In the genomic region with DNA sequence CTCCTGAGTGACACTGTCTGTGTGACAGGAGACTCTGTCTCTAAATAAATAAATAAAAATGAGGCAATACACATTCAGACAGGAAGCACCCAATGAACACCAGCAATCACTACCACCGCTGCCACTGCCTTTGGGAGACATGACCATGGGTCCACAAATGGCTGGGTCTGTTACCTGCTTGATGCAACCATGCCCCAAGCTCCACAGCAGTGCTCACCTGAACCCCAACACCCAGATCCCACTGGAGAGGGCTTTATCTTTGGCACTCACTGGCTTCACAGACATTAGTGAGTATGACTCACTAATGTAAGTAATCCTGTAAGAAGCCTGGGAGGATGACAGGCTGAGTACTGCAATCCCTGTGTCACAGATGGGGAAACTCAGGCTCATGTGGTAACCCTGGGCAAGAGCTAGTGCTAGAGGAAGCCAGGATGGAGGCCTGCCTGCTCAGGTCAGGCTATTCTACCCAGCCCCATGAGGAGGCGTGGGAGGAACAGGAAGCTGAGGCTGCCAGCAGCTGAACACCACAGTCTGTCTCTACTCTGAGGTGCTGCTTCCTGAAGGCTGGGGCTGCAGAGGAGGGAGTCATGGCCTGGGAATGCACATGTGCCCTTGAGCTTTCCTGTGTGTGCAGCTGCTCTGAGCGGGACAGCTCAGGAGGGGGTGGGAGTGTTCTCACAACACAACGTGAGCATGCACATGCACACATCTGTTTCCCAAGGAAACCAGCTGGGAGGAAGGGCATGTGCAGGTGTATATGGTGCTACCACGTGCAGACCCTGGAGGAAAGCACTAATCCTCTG, we compare ENCODE assay signal across 8 cellular contexts. TPM values are rescaled to one million over a fixed set of nuclear protein-coding genes. Genes with fewer than 3 reads are reported as not detected.
A peak's percentile ranks its signal among the peaks of the same experiment; 100 is the strongest.
DNase-seq lines count a peak whose midpoint lies in the region; ATAC-seq and TF ChIP-seq lines count a peak whose summit lies in the region.

No MANE protein-coding gene starts in this region.

- no peaks in the 10 kb centered on the region for H3K27me3 ChIP-seq in thyroid gland

- H3K4me1 Mint-ChIP-seq in activated T-helper 17 cell treated with anti-CD3 and anti-CD28 coated beads, Interleukin-2, amount 50 U/mL, for 72 hours, result peaks cover 33% of the 10 kb centered on the region
- H3K4me1 Mint-ChIP-seq in osteocyte (ENCODE audit: unreplicated experiment), result peaks cover 24% of the 10 kb centered on the region

- H3K27me3 Mint-ChIP-seq in activated T-helper 17 cell treated with anti-CD3 and anti-CD28 coated beads, Interleukin-2, amount 50 U/mL, for 72 hours, result no peaks in the 10 kb centered on the region
- H3K27me3 Mint-ChIP-seq in osteocyte (ENCODE audit: unreplicated experiment), result no peaks in the 10 kb centered on the region

- WGBS in thyroid gland, 2 donors, result 52 to 64% methylated on average over 5 of the region's 5 CpGs

- H3K9me3 ChIP-seq in thyroid gland, result no peaks in the 10 kb centered on the region

- ATAC-seq in HG03095 (IDR thresholded peaks at IDR 0.05; ENCODE audit: unreplicated experiment), result peak; percentile 86
- peak; percentile 98 for ATAC-seq in activated T-helper 17 cell treated with anti-CD3 and anti-CD28 coated beads, Interleukin-2, amount 50 U/mL, for 72 hours (replicated peaks)

- no peak for TF ChIP-seq POLR2A in thyroid gland (IDR thresholded peaks at IDR 0.05)

- TF ChIP-seq CTCF in 22Rv1 (IDR thresholded peaks at IDR 0.05) (no peak), GM13976 (IDR thresholded peaks at IDR 0.05; ENCODE audit: borderline replicate concordance, control extremely low read depth, extremely low read depth, insufficient read depth, missing control alignments) (peak; percentile 47), osteocyte (IDR thresholded peaks at IDR 0.05) (peak; percentile 62), thyroid gland (IDR thresholded peaks at IDR 0.05) (no peak)

- intact Hi-C loops in thyroid gland (cut with DNase I), result loop anchor here (5.0 kb wide), 1 partner anchor 40 kb away; no protein-coding TSS in a partner anchor

- in situ Hi-C loops in GM13976 (cut with MboI; ENCODE audit: low sequenced_read_pairs, unreplicated experiment), result no loop called here

- no peaks in the 10 kb centered on the region for H3K36me3 ChIP-seq in thyroid gland

- H3K4me3 ChIP-seq in thyroid gland (replicated peaks in 1 of 3), result no peak overlapping the region

- peak overlapping the region; percentile 64 for H3K4me3 Mint-ChIP-seq in activated T-helper 17 cell treated with anti-CD3 and anti-CD28 coated beads, Interleukin-2, amount 50 U/mL, for 72 hours
- no peak overlapping the region for H3K4me3 Mint-ChIP-seq in osteocyte (ENCODE audit: unreplicated experiment)

- H3K27ac Mint-ChIP-seq in activated T-helper 17 cell treated with anti-CD3 and anti-CD28 coated beads, Interleukin-2, amount 50 U/mL, for 72 hours, result peak overlapping the region; percentile 79
- peak overlapping the region; percentile 79 for H3K27ac Mint-ChIP-seq in osteocyte (ENCODE audit: unreplicated experiment)

- H3K36me3 Mint-ChIP-seq in activated T-helper 17 cell treated with anti-CD3 and anti-CD28 coated beads, Interleukin-2, amount 50 U/mL, for 72 hours (ENCODE audit: low read depth), result no peaks in the 10 kb centered on the region
- H3K36me3 Mint-ChIP-seq in osteocyte (ENCODE audit: unreplicated experiment), result peaks cover 5% of the 10 kb centered on the region

- H3K27ac ChIP-seq in 22Rv1, result peak overlapping the region; percentile 34; the same call in 1 of the 2 replicates
- no peak overlapping the region for H3K27ac ChIP-seq in thyroid gland

- H3K4me1 ChIP-seq in thyroid gland, result peaks cover 0 to 30% of the 10 kb centered on the region in 2 donors

- DNase-seq in GM13976 (ENCODE audit: low spot score), result peak; percentile 89
- DNase-seq in RKO (ENCODE audit: low spot score), result peak; percentile 95
- peak; percentile 97 for DNase-seq in fibroblast of the conjunctiva (ENCODE audit: low read depth)
- peak; percentile 94 for DNase-seq in osteocyte (ENCODE audit: extremely low spot score, unreplicated experiment)
- peak; percentile 39 to 41 for DNase-seq in thyroid gland

- no peaks in the 10 kb centered on the region for H3K9me3 Mint-ChIP-seq in activated T-helper 17 cell treated with anti-CD3 and anti-CD28 coated beads, Interleukin-2, amount 50 U/mL, for 72 hours
- no peaks in the 10 kb centered on the region for H3K9me3 Mint-ChIP-seq in osteocyte (ENCODE audit: unreplicated experiment)

RNA-seq across cellular contexts. Expression of gene SLC9A1, which starts 43.0 kb away (rescaled TPM):
- total RNA-seq in activated T-helper 17 cell treated with anti-CD3 and anti-CD28 coated beads, Interleukin-2, amount 50 U/mL, for 72 hours, result 10 to 100 TPM; 15.3 to 20.6 TPM
- total RNA-seq in osteocyte (32.5 and 34.2 TPM in 2 replicates), thyroid gland (10 to 100 TPM; 13.3 to 26.1 (median 19.9) TPM)

Comparison
In these comparisons a context has a peak if more than half of its experiments do, and no peak if none do; other contexts are left out.
1. CTCF ChIP-seq: peak in GM13976 (single experiment) and osteocyte (single experiment); none in 22Rv1 (single experiment) and thyroid gland (0 of 6).
2. DNase-seq: peak in every context shown above with its lines; median percentile 97 in fibroblast of the conjunctiva; 95 in RKO; 94 in osteocyte; 89 in GM13976; 40 in thyroid gland.